In the genomic region with DNA sequence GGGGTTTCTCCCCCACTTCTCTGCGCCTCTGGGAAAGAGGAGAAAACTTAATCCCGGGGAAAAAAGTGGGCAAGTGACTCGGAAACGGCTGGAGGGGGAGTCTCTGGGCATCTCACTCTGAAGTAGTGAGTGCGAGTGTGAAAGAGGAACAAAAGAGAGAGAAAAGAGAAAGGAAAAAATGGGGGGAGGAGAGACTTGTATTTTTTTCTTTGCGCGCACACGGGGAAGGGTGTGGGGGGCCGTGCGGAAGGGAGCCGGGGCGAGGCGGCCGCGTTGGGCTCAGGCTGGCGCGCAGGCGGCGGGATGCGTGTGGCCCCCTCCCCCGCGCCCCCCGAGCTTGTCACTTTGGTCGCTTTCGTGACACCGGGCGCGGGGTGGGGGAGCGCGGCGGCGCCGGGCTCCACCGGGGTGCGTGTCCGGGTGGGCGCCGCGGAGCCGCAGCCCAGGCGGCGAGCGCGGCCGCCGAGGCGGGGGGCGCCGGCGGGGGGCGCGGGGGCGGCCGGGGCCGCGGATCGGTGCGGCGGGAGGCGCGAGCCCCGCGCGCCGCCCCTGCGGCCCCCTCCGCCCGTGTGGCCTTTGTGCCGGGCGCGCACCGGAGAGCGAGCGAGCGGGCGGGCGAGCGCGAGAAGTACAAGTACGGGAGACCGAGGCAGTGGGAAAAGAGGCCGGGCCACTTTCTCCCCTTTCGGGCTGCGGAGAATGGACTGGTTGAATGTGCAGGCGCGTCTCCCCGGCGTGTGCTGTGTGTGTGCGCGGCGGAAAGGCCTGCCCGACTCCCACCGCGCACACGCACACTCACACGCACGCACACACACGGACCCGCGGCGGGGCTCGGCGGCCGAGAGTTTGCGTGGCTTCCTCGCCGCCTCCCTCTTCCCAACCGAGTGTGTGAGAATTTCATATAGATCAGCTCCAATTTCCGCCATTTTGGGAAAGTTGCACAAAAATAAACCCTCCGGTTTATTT, we compare ENCODE assay signal across 8 cellular contexts. TPM values are rescaled to one million over a fixed set of nuclear protein-coding genes. Genes with fewer than 3 reads are reported as not detected.
DNase-seq lines count a peak whose midpoint lies in the region; FAIRE-seq and TF ChIP-seq lines count a peak whose summit lies in the region.

No MANE protein-coding gene starts in this region.

- peak overlapping the region; percentile 72 to 77 for H3K9ac ChIP-seq in mucosa of rectum (ENCODE audit: low read depth in 1 of 2, low read length in 2 of 2)

- H3K9me3 Mint-ChIP-seq in HFFc6, result no peaks in the 10 kb centered on the region

- peaks cover 3% of the 10 kb centered on the region; the same call in 1 of the 2 replicates for H3K27me3 Mint-ChIP-seq in HFFc6 (ENCODE audit: insufficient read depth)

- peak overlapping the region; percentile 88 for H3K27ac Mint-ChIP-seq in HFFc6

- FAIRE-seq in GM12892 (lab: Jason Lieb, UNC), result peak; percentile 56

- DNase-seq in GM12892 (ENCODE audit: insufficient read length), result peak; percentile 21
- DNase-seq in HFFc6, result no peak
- DNase-seq in NCI-H69 (lab: John Stamatoyannopoulos, UW), result peak; percentile 59
- peak; percentile 26 for DNase-seq in activated T-cell treated with anti-CD3 and anti-CD28 coated beads for 48 hours (ENCODE audit: low read depth)
- peak; percentile 64 to 65 for DNase-seq in erythroblast (lab: John Stamatoyannopoulos, UW)
- peak in 31 of 49 donors; percentile 1 to 58 (median 14) for DNase-seq in substantia nigra (lab: John Stamatoyannopoulos, UW)
- DNase-seq in NCI-H1930 (lab: John Stamatoyannopoulos, UW), result no peak

- peak overlapping the region; percentile 99 for H3K4me3 Mint-ChIP-seq in HFFc6

- TF ChIP-seq CTCF in HFFc6 (IDR thresholded peaks at IDR 0.05), result no peak

- H3K27ac ChIP-seq in mucosa of rectum (ENCODE audit: low read depth in 2 of 2, low read length in 2 of 2), result peak overlapping the region; percentile 61 to 77
- H3K27ac ChIP-seq in substantia nigra (ENCODE audit: low read depth, low read length, poor library complexity, severe bottlenecking), result peak overlapping the region; percentile 61

- no peaks in the 10 kb centered on the region for H3K27me3 ChIP-seq in mucosa of rectum (ENCODE audit: control insufficient read depth in 2 of 2, insufficient read depth in 2 of 2, low read length in 2 of 2)

- peaks cover 0 to 2% of the 10 kb centered on the region in 2 donors for H3K4me1 ChIP-seq in mucosa of rectum (ENCODE audit: control insufficient read depth in 2 of 2, insufficient read depth in 2 of 2, low read length in 2 of 2)

- peaks cover 5% of the 10 kb centered on the region; the same call in 1 of the 2 replicates for H3K36me3 Mint-ChIP-seq in HFFc6 (ENCODE audit: low read depth)

- H3K4me3 ChIP-seq in mucosa of rectum (ENCODE audit: low read length in 2 of 2), result peak overlapping the region; percentile 75 to 92

- H3K9me3 ChIP-seq in mucosa of rectum (ENCODE audit: control insufficient read depth in 2 of 2, low read length in 2 of 2), result no peaks in the 10 kb centered on the region

- H3K4me1 Mint-ChIP-seq in HFFc6 (ENCODE audit: low read depth), result peaks cover 8% of the 10 kb centered on the region

- TF ChIP-seq POLR2A in GM12892 (IDR thresholded peaks at IDR 0.05; ENCODE audit: low read depth, low read length) (no peak), erythroblast (IDR thresholded peaks at IDR 0.05; ENCODE audit: low read length) (no peak)

- no peaks in the 10 kb centered on the region for H3K36me3 ChIP-seq in mucosa of rectum (ENCODE audit: control insufficient read depth in 2 of 2, insufficient read depth in 2 of 2, low read length in 2 of 2)

RNA-seq across cellular contexts. Expression of gene L3MBTL3, which starts 0.7 kb away (rescaled TPM):
- 11.0 TPM for polyA plus RNA-seq in GM12892 (2012; ENCODE audit: missing spikeins)
- 1 to 10 TPM; 7.4 to 8.8 (median 8.2) TPM for total RNA-seq in HFFc6 (2021; fragmentation: NEBNext Ultra II Directional; extraction: Animal tissue kit (Norgen Biotek cat#: 25700))

Comparison
In these comparisons a context has a peak if more than half of its experiments do, and no peak if none do; other contexts are left out.
1. DNase-seq: peak in GM12892 (single experiment), NCI-H69 (single experiment), activated T-cell treated with anti-CD3 and anti-CD28 coated beads for 48 hours (single experiment), erythroblast (2 of 2) and substantia nigra (31 of 49); none in HFFc6 (single experiment) and NCI-H1930 (0 of 2).